31 cellular contexts compared by ENCODE assay signal in the genomic region with DNA sequence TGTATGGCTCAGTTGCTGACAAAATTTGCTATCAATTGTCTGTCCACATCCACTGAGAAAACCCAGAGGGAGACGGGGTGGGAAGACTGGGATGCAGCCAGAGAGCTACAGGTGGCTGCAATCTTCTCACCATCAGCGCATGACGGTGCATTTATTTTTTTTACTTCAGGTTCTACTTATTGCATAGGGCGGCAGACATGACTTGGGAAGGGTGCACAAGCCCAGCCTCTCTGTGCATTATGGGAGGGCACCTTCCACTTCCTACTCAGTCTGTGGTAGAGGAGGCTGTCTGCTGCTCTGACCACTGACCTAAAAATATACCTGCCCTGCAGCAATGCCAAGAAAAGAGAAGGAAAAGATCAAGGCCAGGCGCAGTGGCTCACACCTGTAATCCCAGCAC.
A peak's percentile ranks its signal among the peaks of the same experiment; 100 is the strongest.
DNase-seq lines count a peak whose midpoint lies in the region; ATAC-seq, FAIRE-seq and TF ChIP-seq lines count a peak whose summit lies in the region.
"Had no signal": no experiment of that assay in that cellular context is flagged by ENCODE, and none has a peak within 500 bp of the region (broad histone marks: within the 10 kb centered on the region; RNA-seq: fewer than 3 reads in every experiment).

No MANE protein-coding gene starts in this region.

- no peaks in the 10 kb centered on the region for H3K9me2 ChIP-seq in DOHH2 (replicated peaks; ENCODE audit: control insufficient read depth, low read length)
- no peaks in the 10 kb centered on the region for H3K9me2 ChIP-seq in MM.1S (replicated peaks; ENCODE audit: insufficient read depth, low read length)

- H3K9me3 Mint-ChIP-seq in stimulated activated memory B cell treated with anti-CD40 and anti-IgM and Interleukin-4, amounts not matched to agents 10 μg/mL and 1 μg/mL and 100 μg/mL, for 72 hours = no peaks in the 10 kb centered on the region
- H3K9me3 Mint-ChIP-seq: activated naive CD8-positive, alpha-beta T cell treated with anti-CD3 and anti-CD28 coated beads, Interleukin-2, amount 50 U/mL, for 24 hours; activated T-cell treated with anti-CD3 and anti-CD28 coated beads, Interleukin-2, amount 50 U/mL, for 4 hours; CD14-positive monocyte; H9; stimulated activated naive CD8-positive, alpha-beta T cell treated with anti-CD3 and anti-CD28 coated beads, Interleukin-15, Interleukin-2, amounts not matched to agents 100 ng/mL and 50 ng/mL, for 24 hours; T-helper 1 cell treated with Interleukin-12 subunit alpha and Interleukin-12 subunit beta and Interleukin-4 antibody, amounts not matched to agents 30 μg/mL and 1 μg/mL, for 36 hours had no signal

- peaks cover 28% of the 10 kb centered on the region for H3K4me1 Mint-ChIP-seq in stimulated activated memory B cell treated with anti-CD40 and anti-IgM and Interleukin-4, amounts not matched to agents 10 μg/mL and 1 μg/mL and 100 μg/mL, for 72 hours
- H3K4me1 Mint-ChIP-seq: H9 had no signal

- no peak for TF ChIP-seq POLR2A in GM12878 (IDR thresholded peaks at IDR 0.05; ENCODE audit: low read depth, low read length)
- no peak for TF ChIP-seq POLR2A in tibial nerve (IDR thresholded peaks at IDR 0.05)

- H3K4me3 ChIP-seq in DOHH2 (ENCODE audit: low read length) = no peak overlapping the region
- H3K4me3 ChIP-seq in MM.1S (ENCODE audit: low read length) = no peak overlapping the region
- 0 out of 2 replicates have a peak overlapping the region, but pooled peaks have one; percentile 19 for H3K4me3 ChIP-seq in GM12878
- no peak overlapping the region for H3K4me3 ChIP-seq in tibial nerve
- H3K4me3 ChIP-seq: cardiac muscle cell, pancreas, right atrium auricular region, SK-N-MC, smooth muscle cell, thoracic aorta had no signal

- ATAC-seq in GM12878 (peak; percentile 53), GM19023 (IDR thresholded peaks at IDR 0.05; ENCODE audit: unreplicated experiment) (no peak)
- ATAC-seq in stimulated activated memory B cell treated with anti-CD40 and anti-IgM and Interleukin-4, amounts not matched to agents 10 μg/mL and 1 μg/mL and 100 μg/mL, for 72 hours = no peak
- ATAC-seq: activated T-cell treated with anti-CD3 and anti-CD28 coated beads, Interleukin-2, amount 50 U/mL, for 4 hours; left colon had no signal

- POLR2A ChIA-PET in GM12878 (lab: Charles Lee) = interaction anchor here (1.0 to 6.9 kb wide), 5 partner anchors 11 to 71 kb away, joined by 3 to 54 read pairs (median 21); a partner anchor contains a TSS

- BruUV-seq in GM12878 (replicated peaks; lab: Mats Ljungman, UMichigan) = no TSS peak

- peak overlapping the region; percentile 57 for H3K4me2 ChIP-seq in DOHH2 (ENCODE audit: low read length)
- H3K4me2 ChIP-seq in MM.1S (ENCODE audit: low read depth, low read length) = peak overlapping the region; percentile 54; the same call in 1 of the 2 replicates
- H3K4me2 ChIP-seq in GM12878 (ENCODE audit: control insufficient read depth, insufficient read depth) = peak overlapping the region; percentile 52
- H3K4me2 ChIP-seq: smooth muscle cell had no signal

- TF ChIP-seq RAD21 in GM12878 (IDR thresholded peaks at IDR 0.05; ENCODE audit: insufficient read depth, low read depth, low read length) = no peak

- peak overlapping the region; percentile 77 for H3K27ac Mint-ChIP-seq in stimulated activated memory B cell treated with anti-CD40 and anti-IgM and Interleukin-4, amounts not matched to agents 10 μg/mL and 1 μg/mL and 100 μg/mL, for 72 hours
- H3K27ac Mint-ChIP-seq: H9; T-helper 1 cell treated with Interleukin-12 subunit alpha and Interleukin-12 subunit beta and Interleukin-4 antibody, amounts not matched to agents 30 μg/mL and 1 μg/mL, for 36 hours had no signal

- H3K27ac ChIP-seq in DOHH2 (ENCODE audit: low read depth, low read length) (no peak overlapping the region), MM.1S (ENCODE audit: low read length) (no peak overlapping the region), GM12878 (ENCODE audit: control insufficient read depth, insufficient read depth) (peak overlapping the region; percentile 98), tibial nerve (no peak overlapping the region)
- H3K27ac ChIP-seq: cardiac muscle cell, epithelial cell of prostate, pancreas, right atrium auricular region, SK-N-MC, thoracic aorta had no signal

- H3F3A ChIP-seq in DOHH2 (ENCODE audit: control insufficient read depth, insufficient read depth) = peaks cover 7% of the 10 kb centered on the region; the same call in 1 of the 2 replicates
- peaks cover 8% of the 10 kb centered on the region; the same call in 1 of the 2 replicates for H3F3A ChIP-seq in MM.1S (ENCODE audit: insufficient read depth, low read length)

- no peaks in the 10 kb centered on the region for H3K27me3 ChIP-seq in DOHH2 (ENCODE audit: control insufficient read depth, low read length)
- H3K27me3 ChIP-seq in MM.1S (replicated peaks; ENCODE audit: insufficient read depth, low read length) = no peaks in the 10 kb centered on the region
- no peaks in the 10 kb centered on the region for H3K27me3 ChIP-seq in GM12878 (replicated peaks in 1 of 2; ENCODE audit: control insufficient read depth in 2 of 2, insufficient read depth in 2 of 2, low read length in 1 of 2)
- H3K27me3 ChIP-seq in tibial nerve = no peaks in the 10 kb centered on the region
- H3K27me3 ChIP-seq: cardiac muscle cell, pancreas, right atrium auricular region had no signal

- FAIRE-seq in GM12878 (lab: Jason Lieb, UNC) = no peak
- FAIRE-seq: astrocyte, colon, pancreas, TTC549 had no signal

- H4K20me1 ChIP-seq in DOHH2 (ENCODE audit: control insufficient read depth, insufficient read depth, low read depth, low read length) (no peaks in the 10 kb centered on the region), MM.1S (ENCODE audit: insufficient read depth, low read length) (no peaks in the 10 kb centered on the region), GM12878 (ENCODE audit: control insufficient read depth, insufficient read depth) (no peaks in the 10 kb centered on the region)

- no peaks in the 10 kb centered on the region for H3K27me3 Mint-ChIP-seq in stimulated activated memory B cell treated with anti-CD40 and anti-IgM and Interleukin-4, amounts not matched to agents 10 μg/mL and 1 μg/mL and 100 μg/mL, for 72 hours
- H3K27me3 Mint-ChIP-seq: activated CD8-positive, alpha-beta memory T cell treated with anti-CD3 and anti-CD28 coated beads, Interleukin-2, amount 10 ng/mL, durations not matched to agents 7 days and 5 days; activated naive CD8-positive, alpha-beta T cell treated with anti-CD3 and anti-CD28 coated beads, Interleukin-2, amount 50 U/mL, for 24 hours; stimulated activated naive CD8-positive, alpha-beta T cell treated with anti-CD3 and anti-CD28 coated beads, Interleukin-15, Interleukin-2, amounts not matched to agents 100 ng/mL and 50 ng/mL, for 24 hours had no signal

- no peak overlapping the region for H3K4me3 Mint-ChIP-seq in stimulated activated memory B cell treated with anti-CD40 and anti-IgM and Interleukin-4, amounts not matched to agents 10 μg/mL and 1 μg/mL and 100 μg/mL, for 72 hours
- H3K4me3 Mint-ChIP-seq: activated CD8-positive, alpha-beta memory T cell treated with anti-CD3 and anti-CD28 coated beads, Interleukin-2, amount 10 ng/mL, durations not matched to agents 7 days and 5 days; activated naive CD8-positive, alpha-beta T cell treated with anti-CD3 and anti-CD28 coated beads, Interleukin-2, amount 50 U/mL, for 24 hours; activated T-cell treated with anti-CD3 and anti-CD28 coated beads, Interleukin-2, amount 50 U/mL, for 4 hours; H9; stimulated activated naive CD8-positive, alpha-beta T cell treated with anti-CD3 and anti-CD28 coated beads, Interleukin-15, Interleukin-2, amounts not matched to agents 100 ng/mL and 50 ng/mL, for 24 hours; T-helper 1 cell treated with Interleukin-12 subunit alpha and Interleukin-12 subunit beta and Interleukin-4 antibody, amounts not matched to agents 30 μg/mL and 1 μg/mL, for 36 hours had no signal

- peaks cover 13% of the 10 kb centered on the region for H3K36me3 Mint-ChIP-seq in stimulated activated memory B cell treated with anti-CD40 and anti-IgM and Interleukin-4, amounts not matched to agents 10 μg/mL and 1 μg/mL and 100 μg/mL, for 72 hours
- H3K36me3 Mint-ChIP-seq: activated CD8-positive, alpha-beta memory T cell treated with anti-CD3 and anti-CD28 coated beads, Interleukin-2, amount 10 ng/mL, durations not matched to agents 7 days and 5 days had no signal

- intact Hi-C loops in GM12878 (cut with micrococcal nuclease; ENCODE audit: unreplicated experiment) = no loop called here

- TF ChIP-seq EP300 in GM12878 (IDR thresholded peaks at IDR 0.05; ENCODE audit: borderline replicate concordance in 1 of 2, control insufficient read depth in 1 of 2, low read depth in 2 of 2, low read length in 2 of 2) (no peak), tibial nerve (IDR thresholded peaks at IDR 0.05) (no peak)

- H3K9ac ChIP-seq in MM.1S (ENCODE audit: low read length) = no peak overlapping the region
- peak overlapping the region; percentile 15; the same call in 1 of the 2 replicates for H3K9ac ChIP-seq in GM12878 (ENCODE audit: control insufficient read depth, insufficient read depth, low read length)

- WGBS in GM12878 (ENCODE audit: insufficient coverage, insufficient replicate concordance, low lambda C conversion rate, missing lambda C conversion rate) = 63% methylated on average over 5 of the region's 5 CpGs
- WGBS in tibial nerve, 2 donors = 66 to 69% methylated on average over 5 of the region's 5 CpGs

- H3K4me1 ChIP-seq in DOHH2 (ENCODE audit: control insufficient read depth, low read length) = peaks cover 58% of the 10 kb centered on the region
- peaks cover 6% of the 10 kb centered on the region; the same call in 1 of the 2 replicates for H3K4me1 ChIP-seq in MM.1S (ENCODE audit: low read length)
- H3K4me1 ChIP-seq in GM12878 (ENCODE audit: control insufficient read depth, insufficient read depth, low read length) = peaks cover 27% of the 10 kb centered on the region
- peaks cover 0 to 4% (median 0%) of the 10 kb centered on the region in 4 donors for H3K4me1 ChIP-seq in tibial nerve
- H3K4me1 ChIP-seq: pancreas had no signal

- SMC1A ChIA-PET in GM12878 (lab: Charles Lee; ENCODE audit: uncharacterized antibody, unreplicated experiment) = interaction anchor here (1.1 to 9.7 kb wide), 7 partner anchors 13 to 71 kb away, joined by 4 to 129 read pairs (median 28); a partner anchor contains a TSS

- no peaks in the 10 kb centered on the region for H3K9me3 ChIP-seq in DOHH2 (ENCODE audit: control insufficient read depth, insufficient read depth, low read length)
- no peaks in the 10 kb centered on the region for H3K9me3 ChIP-seq in MM.1S (replicated peaks; ENCODE audit: insufficient read depth, low read length)
- no peaks in the 10 kb centered on the region; the same call in 2 of the 3 replicates for H3K9me3 ChIP-seq in GM12878 (replicated peaks; ENCODE audit: control insufficient read depth, insufficient read depth, low read length)
- no peaks in the 10 kb centered on the region for H3K9me3 ChIP-seq in tibial nerve
- H3K9me3 ChIP-seq: pancreas, right atrium auricular region, thoracic aorta had no signal

- H2AFZ ChIP-seq in MM.1S (ENCODE audit: low read length) = no peak overlapping the region
- H2AFZ ChIP-seq in GM12878 (ENCODE audit: control insufficient read depth, low read depth, low read length) = no peak overlapping the region

- H3K36me3 ChIP-seq in DOHH2 (ENCODE audit: control insufficient read depth, low read length) = peaks cover 5% of the 10 kb centered on the region; the same call in 1 of the 2 replicates
- H3K36me3 ChIP-seq in MM.1S (replicated peaks; ENCODE audit: insufficient read depth, low read length) = no peaks in the 10 kb centered on the region
- H3K36me3 ChIP-seq in GM12878 (ENCODE audit: control insufficient read depth in 2 of 2, insufficient read depth in 2 of 2, low read length in 1 of 2) = peaks cover 1 to 12% of the 10 kb centered on the region in 2 experiments; a peak in 1 of 4 replicates
- no peaks in the 10 kb centered on the region for H3K36me3 ChIP-seq in tibial nerve
- H3K36me3 ChIP-seq: cardiac muscle cell, pancreas, right atrium auricular region, thoracic aorta had no signal

- H3K79me2 ChIP-seq in DOHH2 (ENCODE audit: control insufficient read depth, low read length) (peaks cover 4% of the 10 kb centered on the region), MM.1S (ENCODE audit: low read length) (no peaks in the 10 kb centered on the region), GM12878 (ENCODE audit: control insufficient read depth, insufficient read depth, low read length) (peaks cover 25% of the 10 kb centered on the region)

- CTCF ChIA-PET in GM12878 (lab: Yijun Ruan, JAX) = interaction anchor here (0.7 to 10.6 kb wide), 4 partner anchors 47 to 133 kb away, joined by 3 to 107 read pairs (median 4); a partner anchor contains a TSS

- in situ Hi-C loops in GM12878 (cut with MboI) = no loop called here

- TF ChIP-seq CTCF in DOHH2 (IDR thresholded peaks at IDR 0.05; ENCODE audit: low read depth, low read length, poor library complexity, severe bottlenecking) = no peak
- no peak for TF ChIP-seq CTCF in MM.1S (IDR thresholded peaks at IDR 0.05; ENCODE audit: low read length)
- TF ChIP-seq CTCF in GM12878 (IDR thresholded peaks at IDR 0.05 in 2 of 3, conservative IDR thresholded peaks at IDR 0.05 in 1 of 3; ENCODE audit: control insufficient read depth in 2 of 3, extremely low read depth in 1 of 3, insufficient read depth in 1 of 3, low read depth in 3 of 3, low read length in 3 of 3) = no peak
- no peak for TF ChIP-seq CTCF in tibial nerve (IDR thresholded peaks at IDR 0.05)

- RAD21 ChIA-PET in GM12878 (lab: Charles Lee; ENCODE audit: unreplicated experiment) = interaction anchor here (1.0 to 6.9 kb wide), 8 partner anchors 8 to 152 kb away, joined by 3 to 88 read pairs (median 32); a partner anchor contains a TSS

- no peak for DNase-seq in MM.1S
- DNase-seq in GM12878 (ENCODE audit: low read depth, low spot score) = no peak
- DNase-seq in stimulated activated CD4-positive, alpha-beta T cell treated with anti-CD3 and anti-CD28 coated beads, Interleukin-2, amount 100 ng/mL, for 24 hours = no peak
- DNase-seq in tibial nerve (ENCODE audit: low spot score in 2 of 2) = no peak
- DNase-seq: activated CD4-positive, alpha-beta T cell treated with anti-CD3 and anti-CD28 coated beads, Interleukin-2, amount 50 U/mL, for 4 hours; activated CD8-positive, alpha-beta memory T cell treated with anti-CD3 and anti-CD28 coated beads, Interleukin-2, amount 10 ng/mL, durations not matched to agents 7 days and 5 days; activated naive CD8-positive, alpha-beta T cell treated with anti-CD3 and anti-CD28 coated beads, Interleukin-2, amount 50 U/mL, for 24 hours; activated T-cell treated with anti-CD3 and anti-CD28 coated beads, Interleukin-2, amount 50 U/mL, for 4 hours; Calu3; DMS79 treated with DMSO at 0.1 percent for 48 hours; effector memory CD4-positive, alpha-beta T cell; H9; left colon; NCI-H1092; NCI-H1694; pancreas had no signal
